ENCODE assay signal across 20 cellular contexts in genomic region chr16:64292953-64293352, GRCh38.
A peak's percentile ranks its signal among the peaks of the same experiment; 100 is the strongest.
DNase-seq lines count a peak whose midpoint lies in the region; ATAC-seq and TF ChIP-seq lines count a peak whose summit lies in the region.
"Had no signal": no experiment of that assay in that cellular context is flagged by ENCODE, and none has a peak within 500 bp of the region (broad histone marks: within the 10 kb centered on the region; RNA-seq: fewer than 3 reads in every experiment).

No MANE protein-coding gene starts in this region.

- peak overlapping the region; percentile 37 for H3K9ac ChIP-seq in Karpas-422 (ENCODE audit: low read length)
- H3K9ac ChIP-seq: GM23248 had no signal

- ATAC-seq in Right ventricle myocardium superior (ENCODE audit: poor library complexity), result peak; percentile 64
- no peak for ATAC-seq in heart right ventricle
- ATAC-seq: A549; CD8-positive, alpha-beta T cell; GM12878 had no signal

- H3K36me3 ChIP-seq in heart right ventricle (no peaks in the 10 kb centered on the region), Karpas-422 (ENCODE audit: insufficient read depth, low read length) (no peaks in the 10 kb centered on the region; the same call in 1 of the 2 replicates)

- peaks cover 0 to 8% (median 0%) of the 10 kb centered on the region in 9 donors for H3K4me1 ChIP-seq in heart right ventricle
- peaks cover 79% of the 10 kb centered on the region for H3K4me1 ChIP-seq in Karpas-422 (ENCODE audit: low read length)
- H3K4me1 ChIP-seq: A549, Caco-2 had no signal

- H3K9me3 ChIP-seq in heart right ventricle (peaks cover 0 to 8% (median 0%) of the 10 kb centered on the region in 11 donors), Karpas-422 (ENCODE audit: low read length) (no peaks in the 10 kb centered on the region)
- H3K9me3 ChIP-seq: A549, Caco-2 had no signal

- no peak overlapping the region for H3K4me3 ChIP-seq in heart right ventricle
- peak overlapping the region; percentile 29 for H3K4me3 ChIP-seq in Karpas-422 (ENCODE audit: low read length)
- H3K4me3 ChIP-seq: A549, GM12878, GM23248 had no signal

- no peak overlapping the region for H2AFZ ChIP-seq in Karpas-422 (ENCODE audit: low read length)
- H2AFZ ChIP-seq: GM23248 had no signal

- peak overlapping the region; percentile 31 for H3K4me2 ChIP-seq in Karpas-422 (ENCODE audit: low read depth, low read length, poor library complexity, severe bottlenecking)
- H3K4me2 ChIP-seq: A549 had no signal

- H3K79me2 ChIP-seq in Karpas-422 (ENCODE audit: low read length), result no peaks in the 10 kb centered on the region

- DNase-seq in Right ventricle myocardium superior (peak; percentile 40), heart right ventricle (no peak), Karpas-422 (peak; percentile 64), fibroblast of peridontal ligament (ENCODE audit: extremely low read depth) (peak; percentile 60), MV-4-11 (lab: John Stamatoyannopoulos, UW) (no peak), C1 segment of cervical spinal cord (lab: John Stamatoyannopoulos, UW) (no peak)
- DNase-seq: 8988T; ACHN; Caco-2; CD4-positive, CD25-positive, alpha-beta regulatory T cell; CD8-positive, alpha-beta T cell; DMS79; EL; GDM1; GM23248; H7; HCEC 1CT had no signal

- TF ChIP-seq CTCF in heart right ventricle (IDR thresholded peaks at IDR 0.05), result no peak

- no peaks in the 10 kb centered on the region for H4K20me1 ChIP-seq in Karpas-422 (ENCODE audit: insufficient read depth, low read depth, low read length)

- H3K27me3 ChIP-seq in heart right ventricle, result no peaks in the 10 kb centered on the region
- H3K27me3 ChIP-seq in Karpas-422 (ENCODE audit: low read length), result no peaks in the 10 kb centered on the region

- WGBS in heart right ventricle, 2 donors, result 84 to 85% methylated on average over 4 of the region's 4 CpGs

- intact Hi-C loops in Right ventricle myocardium superior (cut with DNase I), result no loop called here
- intact Hi-C loops in heart right ventricle (cut with DNase I), result no loop called here

- H3K27ac ChIP-seq in heart right ventricle (no peak overlapping the region), Karpas-422 (ENCODE audit: low read length) (peak overlapping the region; percentile 94)
- H3K27ac ChIP-seq: A549, C4-2B, GM23248 had no signal

- H3K9me2 ChIP-seq in Karpas-422 (replicated peaks; ENCODE audit: insufficient read depth, low read length), result no peaks in the 10 kb centered on the region

Comparison
In these comparisons a context has a peak if more than half of its experiments do, and no peak if none do; other contexts are left out.
1. DNase-seq: peak in Right ventricle myocardium superior (single experiment), Karpas-422 (single experiment) and fibroblast of peridontal ligament (single experiment); none in heart right ventricle (0 of 2), MV-4-11 (single experiment) and C1 segment of cervical spinal cord (0 of 14).